In genomic region chr17:38657824-38658740, GRCh38 we compare ENCODE assay signal across 23 cellular contexts. TPM values are rescaled to one million over a fixed set of nuclear protein-coding genes. Genes with fewer than 3 reads are reported as not detected.
DNase-seq lines count a peak whose midpoint lies in the region; ATAC-seq and TF ChIP-seq lines count a peak whose summit lies in the region.
"Had no signal": no experiment of that assay in that cellular context is flagged by ENCODE, and none has a peak within 500 bp of the region (broad histone marks: within the 10 kb centered on the region; RNA-seq: fewer than 3 reads in every experiment).

No MANE protein-coding gene starts in this region.

- H4K20me1 ChIP-seq in DND-41 (ENCODE audit: insufficient read depth, low read length) (no peaks in the 10 kb centered on the region), OCI-LY7 (ENCODE audit: insufficient read depth, low read length) (no peaks in the 10 kb centered on the region)

- no peaks in the 10 kb centered on the region for H3K9me3 ChIP-seq in DND-41 (ENCODE audit: insufficient read depth, low read length, severe bottlenecking)
- H3K9me3 ChIP-seq in OCI-LY7 (ENCODE audit: low read length): no peaks in the 10 kb centered on the region
- no peaks in the 10 kb centered on the region for H3K9me3 ChIP-seq in left lung
- H3K9me3 ChIP-seq: lower lobe of right lung, right lobe of liver, testis had no signal

- H3K79me2 ChIP-seq in DND-41 (ENCODE audit: insufficient read depth, low read length) (no peaks in the 10 kb centered on the region), OCI-LY7 (ENCODE audit: insufficient read depth, low read depth, low read length) (no peaks in the 10 kb centered on the region)

- H3K27ac Mint-ChIP-seq in stimulated activated effector memory CD8-positive, alpha-beta T cell treated with anti-CD3 and anti-CD28 coated beads, Interleukin-12 subunit alpha, Interleukin-12 subunit beta, amount 100 ng/mL, for 72 hours: peak overlapping the region; percentile 16
- no peak overlapping the region for H3K27ac Mint-ChIP-seq in endothelial cell (ENCODE audit: unreplicated experiment)
- H3K27ac Mint-ChIP-seq: activated B cell treated with CpG ODN at 0.5 μM for 24 hours; activated naive CD8-positive, alpha-beta T cell treated with anti-CD3 and anti-CD28 coated beads for 36 hours; activated T-helper 1 cell treated with anti-CD3 and anti-CD28 coated beads, Interleukin-12 subunit alpha, Interleukin-12 subunit beta, Interleukin-2, Interleukin-4 antibody, amounts not matched to agents 30 ng/mL and 10 ng/mL and 1 ng/mL, durations not matched to agents 14 hours and 24 hours and 36 hours had no signal

- H3K36me3 ChIP-seq in DND-41 (ENCODE audit: insufficient read depth, low read length) (no peaks in the 10 kb centered on the region), OCI-LY7 (ENCODE audit: insufficient read depth, low read length) (no peaks in the 10 kb centered on the region), left lung (no peaks in the 10 kb centered on the region)
- H3K36me3 ChIP-seq: lower lobe of right lung, right lobe of liver had no signal

- no peak overlapping the region for H3K4me3 ChIP-seq in DND-41 (ENCODE audit: low read depth in 1 of 2, low read length in 2 of 2)
- peak overlapping the region; percentile 62 for H3K4me3 ChIP-seq in OCI-LY7 (ENCODE audit: low read depth, low read length, poor library complexity, severe bottlenecking)
- H3K4me3 ChIP-seq in left lung: no peak overlapping the region
- H3K4me3 ChIP-seq in foreskin fibroblast (ENCODE audit: low read depth in 1 of 2, low read length in 2 of 2): no peak overlapping the region
- H3K4me3 ChIP-seq: lower lobe of right lung, right lobe of liver, testis had no signal

- no TSS peak for BruUV-seq in OCI-LY7 (replicated peaks; lab: Mats Ljungman, UMichigan)

- H3K9me3 Mint-ChIP-seq in stimulated activated effector memory CD8-positive, alpha-beta T cell treated with anti-CD3 and anti-CD28 coated beads, Interleukin-12 subunit alpha, Interleukin-12 subunit beta, amount 100 ng/mL, for 72 hours: no peaks in the 10 kb centered on the region
- H3K9me3 Mint-ChIP-seq in endothelial cell (ENCODE audit: unreplicated experiment): no peaks in the 10 kb centered on the region
- H3K9me3 Mint-ChIP-seq: activated B cell treated with CpG ODN at 0.5 μM for 24 hours; activated naive CD8-positive, alpha-beta T cell treated with anti-CD3 and anti-CD28 coated beads for 36 hours; activated T-helper 1 cell treated with anti-CD3 and anti-CD28 coated beads, Interleukin-12 subunit alpha, Interleukin-12 subunit beta, Interleukin-2, Interleukin-4 antibody, amounts not matched to agents 30 ng/mL and 10 ng/mL and 1 ng/mL, durations not matched to agents 14 hours and 24 hours and 36 hours; CD8-positive, alpha-beta memory T cell had no signal

- peaks cover 25% of the 10 kb centered on the region for H3K4me1 Mint-ChIP-seq in stimulated activated effector memory CD8-positive, alpha-beta T cell treated with anti-CD3 and anti-CD28 coated beads, Interleukin-12 subunit alpha, Interleukin-12 subunit beta, amount 100 ng/mL, for 72 hours
- H3K4me1 Mint-ChIP-seq in endothelial cell (ENCODE audit: unreplicated experiment): no peaks in the 10 kb centered on the region

- no peak overlapping the region for H3K9ac ChIP-seq in DND-41 (ENCODE audit: low read depth, low read length)

- H3K4me2 ChIP-seq in DND-41 (ENCODE audit: insufficient read depth, low read length) (peak overlapping the region; percentile 32; the same call in 1 of the 2 replicates), OCI-LY7 (ENCODE audit: low read length) (peak overlapping the region; percentile 65)

- no peaks in the 10 kb centered on the region for H3K9me2 ChIP-seq in OCI-LY7 (ENCODE audit: insufficient read depth, low read length)

- H3K27me3 Mint-ChIP-seq in endothelial cell (ENCODE audit: unreplicated experiment): peaks cover 12% of the 10 kb centered on the region

- H2AFZ ChIP-seq in DND-41 (ENCODE audit: low read depth, low read length): peak overlapping the region; percentile 6; the same call in 1 of the 2 replicates
- H2AFZ ChIP-seq in OCI-LY7 (ENCODE audit: low read length): peak overlapping the region; percentile 69; the same call in 1 of the 2 replicates

- TF ChIP-seq CTCF in DND-41 (IDR thresholded peaks at IDR 0.05; ENCODE audit: borderline replicate concordance, extremely low read depth, low read length, poor library complexity, severe bottlenecking) (no peak), OCI-LY7 (conservative IDR thresholded peaks at IDR 0.05; ENCODE audit: low read length) (no peak), endothelial cell (IDR thresholded peaks at IDR 0.05; ENCODE audit: unreplicated experiment) (no peak), left lung (IDR thresholded peaks at IDR 0.05) (no peak), foreskin fibroblast (IDR thresholded peaks at IDR 0.05; ENCODE audit: low read depth, low read length) (no peak)

- H3K27ac ChIP-seq in DND-41 (ENCODE audit: low read length): no peak overlapping the region
- peak overlapping the region; percentile 63 for H3K27ac ChIP-seq in OCI-LY7 (ENCODE audit: low read depth, low read length, poor library complexity, severe bottlenecking)
- H3K27ac ChIP-seq in left lung: no peak overlapping the region
- H3K27ac ChIP-seq: lower lobe of right lung, right lobe of liver, RWPE1, testis had no signal

- ATAC-seq in DND-41 (ENCODE audit: insufficient read depth, low read depth) (0 out of 3 replicates have a peak, but pooled peaks have one; percentile 3), left lung (no peak)
- ATAC-seq in stimulated activated effector memory CD8-positive, alpha-beta T cell treated with anti-CD3 and anti-CD28 coated beads, Interleukin-12 subunit alpha, Interleukin-12 subunit beta, amount 100 ng/mL, for 72 hours: no peak
- ATAC-seq: HCT116 had no signal

- H3K4me1 ChIP-seq in DND-41 (ENCODE audit: insufficient read depth, low read length) (peaks cover 14% of the 10 kb centered on the region), OCI-LY7 (ENCODE audit: insufficient read depth, low read length, poor library complexity, severe bottlenecking) (peaks cover 37% of the 10 kb centered on the region), left lung (no peaks in the 10 kb centered on the region)
- H3K4me1 ChIP-seq: right lobe of liver had no signal

- H3K27me3 ChIP-seq in DND-41 (ENCODE audit: insufficient read depth, low read length, poor library complexity): peaks cover 1% of the 10 kb centered on the region
- peaks cover 4 to 39% of the 10 kb centered on the region in 2 donors for H3K27me3 ChIP-seq in left lung
- H3K27me3 ChIP-seq: right lobe of liver, testis had no signal

- intact Hi-C loops in OCI-LY7 (cut with micrococcal nuclease; ENCODE audit: unreplicated experiment): no loop called here
- intact Hi-C loops in left lung (cut with DNase I): no loop called here

- DNase-seq in DND-41: no peak
- no peak for DNase-seq in OCI-LY7 (ENCODE audit: low spot score)
- peak; percentile 51 for DNase-seq in islet precursor cell
- no peak for DNase-seq in stimulated activated effector memory CD8-positive, alpha-beta T cell treated with anti-CD3 and anti-CD28 coated beads, Interleukin-12 subunit alpha, Interleukin-12 subunit beta, amount 100 ng/mL, for 72 hours (ENCODE audit: low spot score in 2 of 2)
- DNase-seq in endothelial cell (ENCODE audit: low spot score): no peak
- DNase-seq in left lung: no peak
- no peak for DNase-seq in foreskin fibroblast
- no peak for DNase-seq in NCI-H128 (lab: John Stamatoyannopoulos, UW; ENCODE audit: unreplicated experiment)
- DNase-seq: activated B cell treated with CpG ODN at 0.5 μM for 24 hours; activated naive CD8-positive, alpha-beta T cell treated with anti-CD3 and anti-CD28 coated beads for 36 hours; dermis blood vessel endothelial cell; NCI-H2081 treated with DMSO at 0.1 percent for 48 hours; NCI-H510A treated with DMSO at 0.1 percent for 48 hours; stimulated activated CD4-positive, alpha-beta T cell treated with anti-CD3 and anti-CD28 coated beads, Interleukin-15, amount 100 ng/mL, for 24 hours had no signal

- CTCF ChIA-PET in OCI-LY7 (lab: Charles Lee; ENCODE audit: unreplicated experiment): interaction anchor here (0.6 to 1.0 kb wide), 2 partner anchors 9 to 27 kb away, joined by 3 to 4 read pairs; no protein-coding TSS in a partner anchor

- no peaks in the 10 kb centered on the region for H3K36me3 Mint-ChIP-seq in stimulated activated effector memory CD8-positive, alpha-beta T cell treated with anti-CD3 and anti-CD28 coated beads, Interleukin-12 subunit alpha, Interleukin-12 subunit beta, amount 100 ng/mL, for 72 hours
- H3K36me3 Mint-ChIP-seq in endothelial cell (ENCODE audit: low read depth, unreplicated experiment): no peaks in the 10 kb centered on the region
- H3K36me3 Mint-ChIP-seq: activated naive CD8-positive, alpha-beta T cell treated with anti-CD3 and anti-CD28 coated beads for 36 hours; CD8-positive, alpha-beta memory T cell had no signal

- POLR2A ChIA-PET in OCI-LY7 (lab: Charles Lee): interaction anchor here (0.6 to 1.4 kb wide), 3 partner anchors 10 to 99 kb away, joined by 3 to 5 read pairs (median 3); no protein-coding TSS in a partner anchor

- no peak overlapping the region for H3K4me3 Mint-ChIP-seq in stimulated activated effector memory CD8-positive, alpha-beta T cell treated with anti-CD3 and anti-CD28 coated beads, Interleukin-12 subunit alpha, Interleukin-12 subunit beta, amount 100 ng/mL, for 72 hours
- no peak overlapping the region for H3K4me3 Mint-ChIP-seq in endothelial cell (ENCODE audit: unreplicated experiment)
- H3K4me3 Mint-ChIP-seq: activated B cell treated with CpG ODN at 0.5 μM for 24 hours; activated naive CD8-positive, alpha-beta T cell treated with anti-CD3 and anti-CD28 coated beads for 36 hours; activated T-helper 1 cell treated with anti-CD3 and anti-CD28 coated beads, Interleukin-12 subunit alpha, Interleukin-12 subunit beta, Interleukin-2, Interleukin-4 antibody, amounts not matched to agents 30 ng/mL and 10 ng/mL and 1 ng/mL, durations not matched to agents 14 hours and 24 hours and 36 hours had no signal

RNA-seq across cellular contexts. Expression of gene EPOP, which starts 16.7 kb away (rescaled TPM):
- 8.3 and 11.8 TPM in 2 replicates for total RNA-seq in OCI-LY7 (2014; rRNA removed; shearing (Covaris generic))
- total RNA-seq in OCI-LY7 (2022): 21.7 and 27.2 TPM in 2 replicates
- total RNA-seq in endothelial cell (ENCODE audit: unreplicated experiment): 1.3 TPM
- total RNA-seq in left lung: 1 to 10 TPM; 1.5 to 2.1 TPM

RNA-seq across cellular contexts. Expression of gene MLLT6, which starts 47.0 kb away (rescaled TPM):
- 81.7 and 94.9 TPM in 2 replicates for total RNA-seq in OCI-LY7 (2014; rRNA removed; shearing (Covaris generic))
- total RNA-seq in OCI-LY7 (2022): 174 and 175 TPM in 2 replicates
- 33.8 TPM for total RNA-seq in endothelial cell (ENCODE audit: unreplicated experiment)
- 100 to 1,000 TPM in 1 of 2 donors, 10 to 100 TPM in 1; 80.0 to 102 TPM for total RNA-seq in left lung

RNA-seq across cellular contexts. Expression of gene SRCIN1, which starts 52.3 kb away (rescaled TPM):
- total RNA-seq in OCI-LY7 (2014; rRNA removed; shearing (Covaris generic)): 0.15 and 1.5 TPM in 2 replicates
- total RNA-seq in OCI-LY7 (2022): 4.6 and 4.9 TPM in 2 replicates
- 0.59 TPM for total RNA-seq in endothelial cell (ENCODE audit: unreplicated experiment)
- total RNA-seq in left lung: 1 to 10 TPM; 2.7 to 2.8 TPM
- total RNA-seq: fibroblast of villous mesenchyme, LHCN-M2 had no signal
